2 cellular contexts compared by ENCODE assay signal in the genomic region with DNA sequence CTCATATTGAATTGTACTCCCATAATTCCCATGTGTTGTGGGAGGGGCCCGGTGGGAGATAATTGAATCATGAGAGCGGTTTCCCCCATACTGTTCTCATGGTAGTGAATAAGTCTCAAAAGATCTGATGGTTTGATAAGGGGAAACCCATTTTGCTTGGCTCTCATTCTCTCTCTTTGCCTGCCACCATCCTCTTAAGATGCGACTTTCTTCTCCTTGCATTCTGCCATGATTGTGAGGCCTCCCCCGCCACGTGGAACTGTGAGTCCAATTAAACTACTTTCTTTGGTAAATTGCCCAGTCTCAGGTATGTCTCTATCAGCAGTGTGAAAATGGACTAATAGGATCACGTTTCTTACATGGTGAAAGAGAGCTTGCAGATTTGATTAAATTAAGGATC.
TF ChIP-seq lines count a peak whose summit lies in the region.

No MANE protein-coding gene starts in this region.

TF ChIP-seq in HEK293, 187 proteins besides CTCF, POLR2A, EP300 and RAD21:
- peak; percentile 93 for TF ChIP-seq ZNF184 (tag by site-specific recombination; IDR thresholded peaks at IDR 0.05)

TF ChIP-seq in K562, 482 proteins besides CTCF, POLR2A, EP300 and RAD21:
- peak; percentile 85 for TF ChIP-seq ZNF184 (CRISPR knock-in tag; IDR thresholded peaks at IDR 0.05)
TF ChIP-seq in K562: peak in this region for 1; not testable (repeated sequence) for 481.
